In genomic region chr15:101135532-101136166, GRCh38 we compare ENCODE assay signal across 9 cellular contexts.
A peak's percentile ranks its signal among the peaks of the same experiment; 100 is the strongest.
DNase-seq lines count a peak whose midpoint lies in the region; ATAC-seq and TF ChIP-seq lines count a peak whose summit lies in the region.
"Had no signal": no experiment of that assay in that cellular context is flagged by ENCODE, and none has a peak within 500 bp of the region (broad histone marks: within the 10 kb centered on the region; RNA-seq: fewer than 3 reads in every experiment).

No MANE protein-coding gene starts in this region.

- peak overlapping the region; percentile 75 for H3K27ac Mint-ChIP-seq in nephron progenitor cell

- H3K9me3 Mint-ChIP-seq in nephron progenitor cell = peaks cover 4% of the 10 kb centered on the region

- intact Hi-C loops in dorsolateral prefrontal cortex (cut with DNase I) = no loop called here

- H3K36me3 Mint-ChIP-seq in nephron progenitor cell (ENCODE audit: low read depth) = no peaks in the 10 kb centered on the region

- H3K27me3 Mint-ChIP-seq in nephron progenitor cell (ENCODE audit: low read depth, poor library complexity) = peaks cover 3% of the 10 kb centered on the region

- ATAC-seq in GM18873 (IDR thresholded peaks at IDR 0.05; ENCODE audit: low FRiP score, unreplicated experiment) = peak; percentile 72
- ATAC-seq in GM21737 (IDR thresholded peaks at IDR 0.05; ENCODE audit: unreplicated experiment) = peak; percentile 80
- peak; percentile 69 for ATAC-seq in HG03571 (IDR thresholded peaks at IDR 0.05; ENCODE audit: unreplicated experiment)
- ATAC-seq: left lung had no signal

- no peaks in the 10 kb centered on the region for H3K27me3 ChIP-seq in dorsolateral prefrontal cortex
- H3K27me3 ChIP-seq: left lung had no signal

- peaks cover 50% of the 10 kb centered on the region for H3K4me1 Mint-ChIP-seq in nephron progenitor cell

- TF ChIP-seq CTCF in nephron progenitor cell (IDR thresholded peaks at IDR 0.05) (no peak), dorsolateral prefrontal cortex (IDR thresholded peaks at IDR 0.05 in 54 of 56, conservative IDR thresholded peaks at IDR 0.05 in 2 of 56; ENCODE audit: low read depth in 1 of 56, partially characterized antibody in 56 of 56) (no peak)

- H3K4me3 ChIP-seq in dorsolateral prefrontal cortex = no peak overlapping the region
- H3K4me3 ChIP-seq: left lung had no signal

- H3K4me3 Mint-ChIP-seq in nephron progenitor cell = no peak overlapping the region

- H3K27ac ChIP-seq in dorsolateral prefrontal cortex = no peak overlapping the region
- H3K27ac ChIP-seq: left lung had no signal

- DNase-seq in nephron progenitor cell = no peak
- DNase-seq in dorsolateral prefrontal cortex = no peak
- DNase-seq in dermis blood vessel endothelial cell = no peak
- DNase-seq in central memory CD4-positive, alpha-beta T cell = no peak
- DNase-seq: effector memory CD4-positive, alpha-beta T cell had no signal
